13 cellular contexts compared by ENCODE assay signal in the genomic region with DNA sequence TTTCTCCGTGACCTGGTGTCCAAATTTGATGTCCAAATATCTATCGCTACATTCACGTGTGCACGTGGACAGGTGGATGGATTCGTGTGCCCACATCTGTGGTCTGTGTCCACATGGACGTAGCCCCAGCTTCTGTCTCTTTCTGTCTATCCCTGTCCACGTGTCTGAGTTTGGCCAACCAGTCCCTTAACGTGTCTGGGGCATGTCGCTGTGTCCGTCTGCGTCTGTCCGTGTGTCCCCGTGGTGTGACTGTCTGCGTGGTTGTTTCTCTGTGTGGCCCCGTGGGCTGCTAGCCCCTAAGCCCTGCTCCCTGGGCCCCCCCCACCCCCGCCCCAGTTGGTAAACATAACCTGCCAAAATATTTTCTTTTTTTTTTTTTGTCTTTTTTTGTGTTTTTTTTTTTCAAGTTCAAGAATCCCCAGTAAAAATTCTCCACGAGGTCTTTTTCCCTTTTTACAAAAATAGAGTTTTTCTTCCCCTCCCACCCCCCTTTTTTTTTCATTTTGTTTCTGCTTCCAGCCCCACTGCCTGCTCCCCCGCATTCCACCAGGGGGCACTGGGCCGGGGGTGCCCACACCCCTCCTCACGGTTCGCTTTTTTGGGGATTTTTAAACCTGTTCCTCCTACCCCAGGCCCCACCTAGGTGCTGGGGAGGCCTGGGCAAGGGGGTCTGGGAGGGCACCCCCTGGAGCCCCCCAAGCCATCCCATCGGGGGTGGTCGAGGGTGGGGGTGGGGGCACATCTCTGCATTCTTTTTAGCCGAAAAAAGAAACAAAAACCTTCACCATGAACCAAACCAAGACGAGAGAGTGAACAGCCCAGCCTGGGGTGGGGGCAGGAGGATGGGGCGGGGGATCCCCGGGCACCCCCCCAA. TPM values are rescaled to one million over a fixed set of nuclear protein-coding genes. Genes with fewer than 3 reads are reported as not detected.
A peak's percentile ranks its signal among the peaks of the same experiment; 100 is the strongest.
DNase-seq lines count a peak whose midpoint lies in the region; ATAC-seq and TF ChIP-seq lines count a peak whose summit lies in the region.
"Had no signal": no experiment of that assay in that cellular context is flagged by ENCODE, and none has a peak within 500 bp of the region (broad histone marks: within the 10 kb centered on the region; RNA-seq: fewer than 3 reads in every experiment).

No MANE protein-coding gene starts in this region.

- TF ChIP-seq CTCF in left ventricle myocardium inferior (IDR thresholded peaks at IDR 0.05; ENCODE audit: borderline replicate concordance) = peak; percentile 31
- TF ChIP-seq CTCF in Peyer's patch (IDR thresholded peaks at IDR 0.05) = peak in 4 of 6 experiments; percentile 8 to 39 (median 20)
- TF ChIP-seq CTCF in fibroblast of mammary gland (conservative IDR thresholded peaks at IDR 0.05; ENCODE audit: control insufficient read depth, insufficient read depth, low read depth, low read length) = peak; percentile 35

- H3K27me3 ChIP-seq in left ventricle myocardium inferior (ENCODE audit: low read depth) (peaks cover 54% of the 10 kb centered on the region), right cardiac atrium (ENCODE audit: control insufficient read depth, insufficient read depth) (no peaks in the 10 kb centered on the region), Peyer's patch (no peaks in the 10 kb centered on the region)
- H3K27me3 ChIP-seq: uterus had no signal

- WGBS in right cardiac atrium = 57% methylated on average over 27 of the region's 27 CpGs

- no peaks in the 10 kb centered on the region for H3K9me3 ChIP-seq in left ventricle myocardium inferior (replicated peaks)
- H3K9me3 ChIP-seq in right cardiac atrium (ENCODE audit: control insufficient read depth, low read length) = no peaks in the 10 kb centered on the region
- no peaks in the 10 kb centered on the region for H3K9me3 ChIP-seq in Peyer's patch
- H3K9me3 ChIP-seq: uterus had no signal

- TF ChIP-seq POLR2A in Peyer's patch (IDR thresholded peaks at IDR 0.05) = no peak

- H3K4me1 ChIP-seq in left ventricle myocardium inferior (no peaks in the 10 kb centered on the region), right cardiac atrium (ENCODE audit: control insufficient read depth, insufficient read depth, low read length) (no peaks in the 10 kb centered on the region), Peyer's patch (no peaks in the 10 kb centered on the region)

- H3K4me3 ChIP-seq in left ventricle myocardium inferior (no peak overlapping the region), right cardiac atrium (ENCODE audit: low read length) (no peak overlapping the region), Peyer's patch (no peak overlapping the region), fibroblast of mammary gland (ENCODE audit: control insufficient read depth, low read depth, low read length) (no peak overlapping the region)
- H3K4me3 ChIP-seq: skin epidermis, uterus had no signal

- DNase-seq in left ventricle myocardium inferior (no peak), right cardiac atrium (no peak), Peyer's patch (no peak), fibroblast of mammary gland (ENCODE audit: low read depth) (no peak), NCI-H2107 (lab: John Stamatoyannopoulos, UW) (no peak), OCI-M2 (lab: John Stamatoyannopoulos, UW; ENCODE audit: unreplicated experiment) (no peak)
- DNase-seq: activated naive CD8-positive, alpha-beta T cell treated with anti-CD3 and anti-CD28 coated beads, Interleukin-2, amount 10 ng/mL, durations not matched to agents 7 days and 5 days; SIG-M5; uterus had no signal

- H3K27ac ChIP-seq in left ventricle myocardium inferior (replicated peaks) = no peak overlapping the region
- H3K27ac ChIP-seq in right cardiac atrium (ENCODE audit: low read length) = no peak overlapping the region
- H3K27ac ChIP-seq in Peyer's patch = no peak overlapping the region
- peak overlapping the region; percentile 27 for H3K27ac ChIP-seq in temporal lobe (ENCODE audit: low read depth, low read length)
- H3K27ac ChIP-seq: skin epidermis, uterus had no signal

- ATAC-seq in right cardiac atrium (no peak), GM18502 (IDR thresholded peaks at IDR 0.05; ENCODE audit: poor library complexity, unreplicated experiment) (no peak)

- H3K36me3 ChIP-seq in left ventricle myocardium inferior (peaks cover 20% of the 10 kb centered on the region), Peyer's patch (peaks cover 0 to 19% (median 0%) of the 10 kb centered on the region in 3 donors)
- H3K36me3 ChIP-seq: uterus had no signal

- intact Hi-C loops in left ventricle myocardium inferior (cut with micrococcal nuclease) (no loop called here), right cardiac atrium (cut with DNase I) (no loop called here)

RNA-seq across cellular contexts. Expression of a gene that starts 18.3 kb away (rescaled TPM):
- total RNA-seq in left ventricle myocardium inferior (120 TPM), right cardiac atrium (100 to 1,000 TPM; 125 to 158 (median 137) TPM), Peyer's patch (100 to 1,000 TPM; 161 to 239 (median 194) TPM), temporal lobe (47.5 TPM)
- polyA plus RNA-seq in right cardiac atrium = 80.1 TPM

RNA-seq across cellular contexts. Expression of a gene that starts 18.8 kb away (rescaled TPM):
- total RNA-seq in left ventricle myocardium inferior = 0.77 TPM
- total RNA-seq in right cardiac atrium = 1 to 10 TPM; 1.0 to 1.2 (median 1.0) TPM
- polyA plus RNA-seq in right cardiac atrium = 1.1 TPM
- 1 to 10 TPM in 1 of 4 donors, not detected in 3; 1.5 TPM for total RNA-seq in Peyer's patch
- total RNA-seq in temporal lobe = 0.49 TPM
- total RNA-seq: activated naive CD8-positive, alpha-beta T cell treated with anti-CD3 and anti-CD28 coated beads, Interleukin-2, amount 10 ng/mL, durations not matched to agents 7 days and 5 days had no signal

RNA-seq across cellular contexts. Expression of a gene that starts 27.1 kb away (rescaled TPM):
- total RNA-seq in left ventricle myocardium inferior (0.66 TPM), right cardiac atrium (not detected), Peyer's patch (under 1 TPM in 1 of 4 donors, not detected in 3; 0.95 TPM), temporal lobe (132 TPM)
- polyA plus RNA-seq in right cardiac atrium = 0.14 TPM
- total RNA-seq: activated naive CD8-positive, alpha-beta T cell treated with anti-CD3 and anti-CD28 coated beads, Interleukin-2, amount 10 ng/mL, durations not matched to agents 7 days and 5 days had no signal
- polyA plus RNA-seq: IgD-negative memory B cell had no signal

RNA-seq across cellular contexts. Expression of a gene that starts 34.6 kb away (rescaled TPM):
- total RNA-seq in left ventricle myocardium inferior (9.2 TPM), right cardiac atrium (10 to 100 TPM; 14.0 to 25.2 (median 14.5) TPM), Peyer's patch (10 to 100 TPM in 1 of 4 donors, 1 to 10 TPM in 3; 2.5 to 51.2 (median 6.3) TPM), temporal lobe (0.25 TPM)
- 16.1 TPM for polyA plus RNA-seq in right cardiac atrium
- total RNA-seq: activated naive CD8-positive, alpha-beta T cell treated with anti-CD3 and anti-CD28 coated beads, Interleukin-2, amount 10 ng/mL, durations not matched to agents 7 days and 5 days had no signal

RNA-seq across cellular contexts. Expression of a gene that starts 51.9 kb away (rescaled TPM):
- total RNA-seq in left ventricle myocardium inferior (4.2 TPM), right cardiac atrium (1 to 10 TPM; 3.1 to 5.4 (median 4.4) TPM), Peyer's patch (10 to 100 TPM in 3 of 4 donors, 1 to 10 TPM in 1; 8.6 to 33.7 (median 23.3) TPM), temporal lobe (9.3 TPM)
- 4.5 TPM for polyA plus RNA-seq in right cardiac atrium

Comparison
In these comparisons a context has a peak if more than half of its experiments do, and no peak if none do; other contexts are left out.
1. RNA of a gene that starts 27.1 kb away (total RNA-seq): 132 TPM in temporal lobe (single experiment); 0.66 TPM in left ventricle myocardium inferior (single experiment), not detected in right cardiac atrium and 0.95 TPM in Peyer's patch; every median in the first group is over 10 times any median in the second.
2. Peak in every context shown above with its lines, with median percentiles within 50 percentile points of each other: CTCF ChIP-seq.